ENCODE assay signal across 1 cellular context in genomic region chrX:28590394-28590793, GRCh38.
TF ChIP-seq lines count a peak whose summit lies in the region.

No MANE protein-coding gene starts in this region.

TF ChIP-seq in endothelial cell of umbilical vein, 7 proteins besides CTCF, POLR2A, EP300 and RAD21:
- no peak for TF ChIP-seq EZH2 (IDR thresholded peaks at IDR 0.05; ENCODE audit: borderline replicate concordance, low read depth, low read length, severe bottlenecking)
- TF ChIP-seq POLR2AphosphoS5 (IDR thresholded peaks at IDR 0.05; ENCODE audit: insufficient read depth, low read depth, low read length) = no peak
- TF ChIP-seq MAX (IDR thresholded peaks at IDR 0.05; ENCODE audit: insufficient read depth, insufficient read length) = no peak
- no peak for TF ChIP-seq MYC (IDR thresholded peaks at IDR 0.05; ENCODE audit: low read depth, low read length)
- no peak for TF ChIP-seq JUN (IDR thresholded peaks at IDR 0.05; ENCODE audit: borderline replicate concordance, insufficient read depth, insufficient read length, low read depth)
- TF ChIP-seq GATA2 (IDR thresholded peaks at IDR 0.05; ENCODE audit: insufficient read depth, insufficient read length, low read depth, low read length) = no peak
- no peak for TF ChIP-seq FOS (IDR thresholded peaks at IDR 0.05; ENCODE audit: borderline replicate concordance, insufficient read depth, low read length)
